In the genomic region with DNA sequence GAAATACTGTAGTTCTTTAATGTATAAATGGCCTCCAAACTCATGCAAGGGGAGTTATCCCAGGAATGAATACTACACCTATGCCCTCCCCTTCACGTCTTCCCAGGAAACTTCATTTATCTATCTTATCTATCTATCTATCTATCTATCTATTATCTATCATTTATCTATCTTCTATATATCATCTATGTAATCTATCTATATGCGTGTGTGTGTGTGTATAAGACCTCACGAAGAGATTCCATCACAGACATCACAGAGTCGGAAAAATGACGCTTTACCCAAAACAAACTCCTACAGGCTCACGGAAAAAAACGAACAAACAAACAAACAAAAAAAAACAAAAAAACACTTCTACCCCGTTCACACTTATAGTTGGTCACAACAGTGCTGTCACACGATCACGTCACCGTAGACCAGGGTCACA, we compare ENCODE assay signal across 1 cellular context.
TF ChIP-seq lines count a peak whose summit lies in the region.

No MANE protein-coding gene starts in this region.

TF ChIP-seq in HepG2, 621 proteins besides CTCF, POLR2A, EP300 and RAD21:
- TF ChIP-seq ZNF264 (CRISPR knock-in tag; IDR thresholded peaks at IDR 0.05) (0 out of 2 replicates have a peak, but pooled peaks have one; percentile 6), ZMYM2 (CRISPR knock-in tag; IDR thresholded peaks at IDR 0.05) (no peak), ZNF615 (CRISPR knock-in tag; IDR thresholded peaks at IDR 0.05; ENCODE audit: borderline replicate concordance) (peak; percentile 89; the same call in 1 of the 2 replicates), SMYD3 (CRISPR knock-in tag; IDR thresholded peaks at IDR 0.05) (peak; percentile 31; the same call in 1 of the 2 replicates), ISX (CRISPR knock-in tag; conservative IDR thresholded peaks at IDR 0.05) (peak; percentile 15; the same call in 1 of the 2 replicates)
